In the genomic region with DNA sequence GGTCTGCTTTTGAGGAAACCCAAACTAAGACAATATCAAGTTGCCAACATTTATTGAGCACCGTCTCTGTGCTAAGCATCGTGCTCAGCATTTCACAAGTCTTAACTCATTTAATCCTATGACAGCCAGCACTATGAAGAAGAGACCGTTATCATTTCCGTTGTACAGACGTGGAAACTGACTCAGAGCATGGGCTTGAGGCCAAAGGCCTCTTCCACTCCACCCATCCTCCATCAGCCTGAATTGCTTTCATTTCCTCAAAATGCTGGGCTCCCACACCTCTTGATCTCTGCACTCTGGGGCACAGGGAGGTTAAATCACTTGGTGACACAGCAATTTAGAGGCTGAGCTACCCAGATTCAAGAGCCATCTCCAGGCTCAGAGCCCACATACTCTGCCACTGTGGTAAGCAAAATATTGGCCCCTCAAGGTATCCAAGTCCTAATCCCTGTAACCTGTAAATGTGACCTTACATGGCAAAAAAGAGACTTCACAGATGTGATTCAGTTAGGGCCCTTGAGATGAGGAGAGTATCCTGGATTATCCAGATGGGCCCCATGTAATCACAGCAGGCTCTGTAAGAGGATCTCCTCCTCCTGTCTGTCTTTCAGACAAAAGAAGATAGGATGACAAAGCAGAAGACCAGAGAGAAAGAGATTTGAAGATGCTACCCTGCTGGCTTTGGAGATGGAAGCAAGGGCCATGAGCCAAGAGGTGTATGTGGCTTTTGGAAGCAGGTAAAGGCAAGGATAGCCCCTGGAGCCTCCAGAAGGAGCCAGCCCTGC, we compare ENCODE assay signal across 8 cellular contexts. TPM values are rescaled to one million over a fixed set of nuclear protein-coding genes. Genes with fewer than 3 reads are reported as not detected.
A peak's percentile ranks its signal among the peaks of the same experiment; 100 is the strongest.
DNase-seq lines count a peak whose midpoint lies in the region; ATAC-seq and TF ChIP-seq lines count a peak whose summit lies in the region.

No MANE protein-coding gene starts in this region.

- no peaks in the 10 kb centered on the region for H3K27me3 Mint-ChIP-seq in activated CD8-positive, alpha-beta memory T cell treated with anti-CD3 and anti-CD28 coated beads, Interleukin-2, amount 10 ng/mL, durations not matched to agents 7 days and 5 days

- CTCF ChIA-PET in activated CD8-positive, alpha-beta memory T cell treated with anti-CD3 and anti-CD28 coated beads, Interleukin-2, amount 10 ng/mL, durations not matched to agents 7 days and 5 days (lab: Charles Lee), result interaction anchor here (1.0 kb wide), 1 partner anchor 323 kb away, joined by 3 read pairs; the partner anchor contains the start of gene HTD2

- H3K27ac ChIP-seq in gastroesophageal sphincter, result peak overlapping the region in 3 of 4 donors; percentile 38 to 62 (median 40)
- no peak overlapping the region for H3K27ac ChIP-seq in effector memory CD4-positive, alpha-beta T cell (ENCODE audit: insufficient read depth, low read length, poor library complexity, severe bottlenecking)

- no peak for TF ChIP-seq EP300 in gastroesophageal sphincter (IDR thresholded peaks at IDR 0.05)

- H3K4me3 Mint-ChIP-seq in activated CD8-positive, alpha-beta memory T cell treated with anti-CD3 and anti-CD28 coated beads, Interleukin-2, amount 10 ng/mL, durations not matched to agents 7 days and 5 days, result no peak overlapping the region

- peaks cover 2% of the 10 kb centered on the region for H3K36me3 Mint-ChIP-seq in activated CD8-positive, alpha-beta memory T cell treated with anti-CD3 and anti-CD28 coated beads, Interleukin-2, amount 10 ng/mL, durations not matched to agents 7 days and 5 days

- DNase-seq in NCI-H226 (peak; percentile 87), skeletal muscle cell (ENCODE audit: low read depth) (peak; percentile 70), NCI-H345 treated with DMSO at 0.1 percent for 48 hours (lab: John Stamatoyannopoulos, UW; ENCODE audit: unreplicated experiment) (no peak)
- DNase-seq in activated CD8-positive, alpha-beta memory T cell treated with anti-CD3 and anti-CD28 coated beads, Interleukin-2, amount 10 ng/mL, durations not matched to agents 7 days and 5 days, result peak; percentile 72
- no peak for DNase-seq in effector memory CD4-positive, alpha-beta T cell

- H3K27me3 ChIP-seq in gastroesophageal sphincter, result no peaks in the 10 kb centered on the region
- no peaks in the 10 kb centered on the region for H3K27me3 ChIP-seq in effector memory CD4-positive, alpha-beta T cell (replicated peaks; ENCODE audit: control insufficient read depth, insufficient read depth, low read length, poor library complexity, severe bottlenecking)

- TF ChIP-seq CTCF in gastroesophageal sphincter (IDR thresholded peaks at IDR 0.05), result no peak

- 0 to 12% methylated on average over 4 to 5 of the region's 5 CpGs for WGBS in gastroesophageal sphincter (ENCODE audit: low coverage in 1 of 2), 2 donors

- H3K27ac Mint-ChIP-seq in activated CD8-positive, alpha-beta memory T cell treated with anti-CD3 and anti-CD28 coated beads, Interleukin-2, amount 10 ng/mL, durations not matched to agents 7 days and 5 days, result peak overlapping the region; percentile 92

- peaks cover 0 to 19% (median 6%) of the 10 kb centered on the region in 3 donors for H3K4me1 ChIP-seq in gastroesophageal sphincter
- peaks cover 10% of the 10 kb centered on the region for H3K4me1 ChIP-seq in effector memory CD4-positive, alpha-beta T cell (ENCODE audit: control insufficient read depth, insufficient read depth, low read length, poor library complexity, severe bottlenecking)

- H3K9me3 ChIP-seq in gastroesophageal sphincter, result no peaks in the 10 kb centered on the region
- no peaks in the 10 kb centered on the region for H3K9me3 ChIP-seq in effector memory CD4-positive, alpha-beta T cell (ENCODE audit: control insufficient read depth, low read length)

- peak; percentile 87 for ATAC-seq in GM18508 (IDR thresholded peaks at IDR 0.05; ENCODE audit: insufficient read depth, unreplicated experiment)
- ATAC-seq in HG02763 (IDR thresholded peaks at IDR 0.05; ENCODE audit: unreplicated experiment), result peak; percentile 92
- peak; percentile 96 for ATAC-seq in activated CD8-positive, alpha-beta memory T cell treated with anti-CD3 and anti-CD28 coated beads, Interleukin-2, amount 10 ng/mL, durations not matched to agents 7 days and 5 days
- ATAC-seq in gastroesophageal sphincter, result peak; percentile 89

- TF ChIP-seq POLR2A in gastroesophageal sphincter (IDR thresholded peaks at IDR 0.05), result no peak

- no peaks in the 10 kb centered on the region for H3K9me3 Mint-ChIP-seq in activated CD8-positive, alpha-beta memory T cell treated with anti-CD3 and anti-CD28 coated beads, Interleukin-2, amount 10 ng/mL, durations not matched to agents 7 days and 5 days (ENCODE audit: low read depth)

- no peak overlapping the region for H3K4me3 ChIP-seq in gastroesophageal sphincter
- H3K4me3 ChIP-seq in skeletal muscle cell (ENCODE audit: low read depth, low read length), result no peak overlapping the region
- no peak overlapping the region for H3K4me3 ChIP-seq in effector memory CD4-positive, alpha-beta T cell (ENCODE audit: insufficient read depth, low read depth, low read length, poor library complexity, severe bottlenecking)

- H3K36me3 ChIP-seq in gastroesophageal sphincter, result no peaks in the 10 kb centered on the region
- no peaks in the 10 kb centered on the region for H3K36me3 ChIP-seq in effector memory CD4-positive, alpha-beta T cell (ENCODE audit: control insufficient read depth, insufficient read depth, low read length)

- peaks cover 21% of the 10 kb centered on the region for H3K4me1 Mint-ChIP-seq in activated CD8-positive, alpha-beta memory T cell treated with anti-CD3 and anti-CD28 coated beads, Interleukin-2, amount 10 ng/mL, durations not matched to agents 7 days and 5 days

RNA-seq across cellular contexts. Expression of gene FLNB, which starts 24.3 kb away (rescaled TPM):
- 10 to 100 TPM in 1 of 2 experiments, 1 to 10 TPM in 1; 9.8 to 13.2 TPM for total RNA-seq in activated CD8-positive, alpha-beta memory T cell treated with anti-CD3 and anti-CD28 coated beads, Interleukin-2, amount 10 ng/mL, durations not matched to agents 7 days and 5 days
- total RNA-seq in gastroesophageal sphincter, result 100 to 1,000 TPM in 1 of 4 donors, 10 to 100 TPM in 3; 60.2 to 138 (median 96.2) TPM

Comparison
In these comparisons a context has a peak if more than half of its experiments do, and no peak if none do; other contexts are left out.
1. DNase-seq: peak in NCI-H226 (single experiment), activated CD8-positive, alpha-beta memory T cell treated with anti-CD3 and anti-CD28 coated beads, Interleukin-2, amount 10 ng/mL, durations not matched to agents 7 days and 5 days (single experiment) and skeletal muscle cell (single experiment); none in NCI-H345 treated with DMSO at 0.1 percent for 48 hours (single experiment) and effector memory CD4-positive, alpha-beta T cell (0 of 3).
2. RNA of gene FLNB, which starts 24.3 kb away (total RNA-seq): 60.2 to 138 TPM in gastroesophageal sphincter; 9.8 to 13.2 TPM in activated CD8-positive, alpha-beta memory T cell treated with anti-CD3 and anti-CD28 coated beads, Interleukin-2, amount 10 ng/mL, durations not matched to agents 7 days and 5 days; every median in the first group is over 4 times any median in the second.
3. Peak in every context shown above with its lines, with median percentiles within 50 percentile points of each other: ATAC-seq.